Comparison of ENCODE assay signal across 8 cellular contexts in the genomic region with DNA sequence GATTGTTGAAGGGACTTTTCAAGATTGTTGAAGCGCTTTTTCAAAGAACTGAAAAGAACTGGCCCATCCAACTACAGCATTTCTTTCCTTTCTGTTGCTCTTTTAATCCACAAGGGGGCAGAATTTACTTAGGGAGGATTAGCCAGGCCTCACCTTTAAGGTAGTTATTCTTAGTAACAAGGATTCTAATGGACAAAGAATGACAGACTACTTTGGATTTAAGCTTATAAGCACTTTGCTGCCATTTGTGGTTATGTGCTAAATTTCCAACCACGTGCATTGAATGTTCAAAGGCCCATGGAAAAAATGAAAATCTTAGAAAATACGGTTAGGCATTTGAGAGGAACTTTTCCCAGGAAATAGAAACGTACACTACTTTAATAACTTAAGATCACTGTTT.
DNase-seq lines count a peak whose midpoint lies in the region; ATAC-seq and TF ChIP-seq lines count a peak whose summit lies in the region.

No MANE protein-coding gene starts in this region.

- no peak overlapping the region for H3K27ac Mint-ChIP-seq in stimulated activated effector memory CD8-positive, alpha-beta T cell treated with anti-CD3 and anti-CD28 coated beads, Interleukin-12 subunit alpha, Interleukin-12 subunit beta, amount 100 ng/mL, for 72 hours

- peak; percentile 62 for TF ChIP-seq CTCF in AG09319 (IDR thresholded peaks at IDR 0.05; ENCODE audit: low read depth, low read length)

- peak; percentile 51 for ATAC-seq in stimulated activated effector memory CD8-positive, alpha-beta T cell treated with anti-CD3 and anti-CD28 coated beads, Interleukin-12 subunit alpha, Interleukin-12 subunit beta, amount 100 ng/mL, for 72 hours
- ATAC-seq in GM19395 (IDR thresholded peaks at IDR 0.05; ENCODE audit: unreplicated experiment) = no peak
- ATAC-seq in GM21786 (IDR thresholded peaks at IDR 0.05; ENCODE audit: unreplicated experiment) = no peak

- H3K36me3 Mint-ChIP-seq in stimulated activated effector memory CD8-positive, alpha-beta T cell treated with anti-CD3 and anti-CD28 coated beads, Interleukin-12 subunit alpha, Interleukin-12 subunit beta, amount 100 ng/mL, for 72 hours = no peaks in the 10 kb centered on the region

- H3K9me3 Mint-ChIP-seq in stimulated activated effector memory CD8-positive, alpha-beta T cell treated with anti-CD3 and anti-CD28 coated beads, Interleukin-12 subunit alpha, Interleukin-12 subunit beta, amount 100 ng/mL, for 72 hours = no peaks in the 10 kb centered on the region

- DNase-seq in AG09319 (ENCODE audit: extremely low read depth, low read depth) (no peak), GM19238 (ENCODE audit: insufficient read length, low spot score) (peak; percentile 44), NCI-H226 (peak; percentile 21), astrocyte of the hippocampus (ENCODE audit: low read depth, low spot score) (peak; percentile 65), iPS DF 4.7 (ENCODE audit: extremely low read depth, low spot score) (peak; percentile 14)
- DNase-seq in stimulated activated effector memory CD8-positive, alpha-beta T cell treated with anti-CD3 and anti-CD28 coated beads, Interleukin-12 subunit alpha, Interleukin-12 subunit beta, amount 100 ng/mL, for 72 hours (ENCODE audit: low spot score in 2 of 2) = no peak

- H3K4me3 Mint-ChIP-seq in stimulated activated effector memory CD8-positive, alpha-beta T cell treated with anti-CD3 and anti-CD28 coated beads, Interleukin-12 subunit alpha, Interleukin-12 subunit beta, amount 100 ng/mL, for 72 hours = no peak overlapping the region

- peaks cover 6% of the 10 kb centered on the region for H3K4me1 Mint-ChIP-seq in stimulated activated effector memory CD8-positive, alpha-beta T cell treated with anti-CD3 and anti-CD28 coated beads, Interleukin-12 subunit alpha, Interleukin-12 subunit beta, amount 100 ng/mL, for 72 hours

Comparison
In these comparisons a context has a peak if more than half of its experiments do, and no peak if none do; other contexts are left out.
1. DNase-seq: peak in GM19238 (single experiment), NCI-H226 (single experiment), astrocyte of the hippocampus (single experiment) and iPS DF 4.7 (single experiment); none in AG09319 (single experiment) and stimulated activated effector memory CD8-positive, alpha-beta T cell treated with anti-CD3 and anti-CD28 coated beads, Interleukin-12 subunit alpha, Interleukin-12 subunit beta, amount 100 ng/mL, for 72 hours (0 of 2).